12 cellular contexts compared by ENCODE assay signal in the genomic region with DNA sequence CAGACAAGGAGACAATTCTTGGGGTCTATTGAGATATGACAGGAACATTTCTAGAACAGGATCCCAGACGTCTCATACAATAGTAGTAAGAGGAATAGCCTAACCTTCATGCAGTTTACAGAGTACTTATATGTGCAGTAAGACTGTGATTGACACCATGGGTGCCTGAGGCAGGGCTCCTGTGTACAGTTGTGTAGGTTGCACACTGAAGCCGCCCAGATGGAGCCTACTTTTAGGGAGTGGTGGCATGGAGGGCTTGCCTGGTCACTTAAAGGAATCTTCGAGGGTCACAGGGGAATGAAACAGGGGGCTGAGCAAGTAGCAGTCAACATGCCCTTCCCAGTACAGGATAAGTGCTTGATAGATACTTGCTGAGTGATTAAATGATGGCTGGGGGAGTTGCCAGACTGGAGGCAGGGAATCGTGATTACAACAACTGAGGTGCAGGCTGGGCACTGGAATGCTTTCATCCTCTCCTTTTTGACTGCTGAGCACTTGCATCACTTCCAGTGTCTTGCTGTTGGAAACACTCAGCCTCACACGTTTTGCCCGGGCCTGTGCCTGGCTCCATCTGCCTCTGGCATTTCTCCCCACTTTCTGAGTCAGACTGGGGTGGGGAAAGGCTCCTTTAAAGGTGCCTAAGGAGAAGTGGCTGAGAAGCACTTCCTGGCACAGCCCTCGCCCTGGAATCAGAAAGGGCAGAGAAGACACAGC.
A peak's percentile ranks its signal among the peaks of the same experiment; 100 is the strongest.
DNase-seq lines count a peak whose midpoint lies in the region; ATAC-seq, FAIRE-seq and TF ChIP-seq lines count a peak whose summit lies in the region.
"Had no signal": no experiment of that assay in that cellular context is flagged by ENCODE, and none has a peak within 500 bp of the region (broad histone marks: within the 10 kb centered on the region; RNA-seq: fewer than 3 reads in every experiment).

No MANE protein-coding gene starts in this region.

- H2AFZ ChIP-seq in keratinocyte (ENCODE audit: control insufficient read depth, low read length) = peak overlapping the region; percentile 60

- H3K27ac ChIP-seq in keratinocyte (ENCODE audit: control insufficient read depth, insufficient read depth, low read length) = peak overlapping the region; percentile 82
- H3K27ac ChIP-seq: ovary, Peyer's patch had no signal

- TF ChIP-seq POLR2A in GM12892 (IDR thresholded peaks at IDR 0.05; ENCODE audit: low read depth, low read length) = no peak

- H3K4me2 ChIP-seq in keratinocyte (ENCODE audit: control insufficient read depth, extremely low read depth, insufficient read depth, low read depth, low read length) = peak overlapping the region; percentile 65

- peaks cover 19% of the 10 kb centered on the region for H3K4me1 Mint-ChIP-seq in MCF 10A (ENCODE audit: insufficient read depth, unreplicated experiment)

- H3K9me3 Mint-ChIP-seq in MCF 10A (ENCODE audit: unreplicated experiment) = no peaks in the 10 kb centered on the region

- H3K36me3 ChIP-seq in keratinocyte (ENCODE audit: control insufficient read depth in 2 of 2, extremely low read depth in 1 of 2, insufficient read depth in 2 of 2, low read length in 2 of 2) = no peaks in the 10 kb centered on the region
- H3K36me3 ChIP-seq: ovary, Peyer's patch had no signal

- DNase-seq in HT-29 (ENCODE audit: low spot score) (peak; percentile 43), MCF 10A (ENCODE audit: unreplicated experiment) (peak; percentile 98), keratinocyte (ENCODE audit: low read depth, low spot score) (peak; percentile 92), urothelium cell line (ENCODE audit: low spot score) (peak; percentile 79), SW 1271 (lab: John Stamatoyannopoulos, UW) (no peak), GM12892 (ENCODE audit: insufficient read length) (no peak)
- DNase-seq: activated CD8-positive, alpha-beta memory T cell treated with anti-CD3 and anti-CD28 coated beads, Interleukin-2, amount 50 U/mL, for 48 hours; glutamatergic neuron; Peyer's patch; stimulated activated naive CD4-positive, alpha-beta T cell had no signal

- peaks cover 19% of the 10 kb centered on the region for H3K4me1 ChIP-seq in keratinocyte (ENCODE audit: control insufficient read depth, extremely low read depth, insufficient read depth, low read length)
- H3K4me1 ChIP-seq: Peyer's patch had no signal

- H3K4me3 Mint-ChIP-seq in MCF 10A (ENCODE audit: unreplicated experiment) = no peak overlapping the region

- POLR2A ChIA-PET in MCF 10A (lab: Yijun Ruan, JAX) = interaction anchor here (0.6 to 1.1 kb wide), 9 partner anchors 35 to 301 kb away, joined by 3 to 5 read pairs (median 3); no protein-coding TSS in a partner anchor

- TF ChIP-seq CTCF in MCF 10A (IDR thresholded peaks at IDR 0.05; ENCODE audit: unreplicated experiment) (no peak), keratinocyte (optimal IDR thresholded peaks at IDR 0.05 in 1 of 3, IDR thresholded peaks at IDR 0.05 in 1 of 3, conservative IDR thresholded peaks at IDR 0.05 in 1 of 3; ENCODE audit: extremely low read depth in 1 of 3, insufficient read depth in 2 of 3, low read length in 3 of 3) (no peak)

- dilution Hi-C loops in keratinocyte (cut with MboI; ENCODE audit: extremely low pct_ligation_motif_present, low sequenced_read_pairs) = no loop called here

- CTCF ChIA-PET in MCF 10A (lab: Yijun Ruan, JAX) = interaction anchor here (0.6 to 1.0 kb wide), 2 partner anchors 37 to 53 kb away, joined by 3 to 4 read pairs; no protein-coding TSS in a partner anchor

- H3K36me3 Mint-ChIP-seq in MCF 10A (ENCODE audit: insufficient read depth, unreplicated experiment) = no peaks in the 10 kb centered on the region

- no peaks in the 10 kb centered on the region for H3K27me3 ChIP-seq in keratinocyte (ENCODE audit: control insufficient read depth, extremely low read depth, insufficient read depth, low read length)
- H3K27me3 ChIP-seq: ovary, Peyer's patch had no signal

- peak overlapping the region; percentile 11 for H3K9ac ChIP-seq in keratinocyte (ENCODE audit: control insufficient read depth, extremely low read depth, insufficient read depth, low read length)

- peak overlapping the region; percentile 86 for H3K27ac Mint-ChIP-seq in MCF 10A (ENCODE audit: low read depth, unreplicated experiment)

- no peaks in the 10 kb centered on the region for H3K27me3 Mint-ChIP-seq in MCF 10A (ENCODE audit: insufficient read depth, unreplicated experiment)

- H4K20me1 ChIP-seq in keratinocyte (ENCODE audit: control insufficient read depth, extremely low read depth, insufficient read depth, low read length) = no peaks in the 10 kb centered on the region

- no peaks in the 10 kb centered on the region for H3K9me1 ChIP-seq in keratinocyte (ENCODE audit: control insufficient read depth, extremely low read depth, insufficient read depth, low read length)

- no peak for ATAC-seq in HG02798 (IDR thresholded peaks at IDR 0.05; ENCODE audit: poor library complexity, unreplicated experiment)

- FAIRE-seq in keratinocyte (lab: Jason Lieb, UNC) (peak; percentile 97), urothelium cell line (lab: Jason Lieb, UNC) (peak; percentile 35), GM12892 (lab: Jason Lieb, UNC) (no peak)

- intact Hi-C loops in MCF 10A (cut with micrococcal nuclease) = loop anchor here (2.0 kb wide), 1 partner anchor 229 kb away; no protein-coding TSS in a partner anchor

- H3K9me3 ChIP-seq in keratinocyte (ENCODE audit: control insufficient read depth, low read depth, low read length) = no peaks in the 10 kb centered on the region
- H3K9me3 ChIP-seq: ovary, Peyer's patch had no signal

- BruUV-seq in MCF 10A (replicated peaks; lab: Mats Ljungman, UMichigan) = TSS peak; percentile 56

- H3K4me3 ChIP-seq in keratinocyte (ENCODE audit: control insufficient read depth in 2 of 3, extremely low read depth in 1 of 3, insufficient read depth in 2 of 3, low read depth in 1 of 3, low read length in 3 of 3) = no peak overlapping the region
- H3K4me3 ChIP-seq: ovary, Peyer's patch had no signal

- no peaks in the 10 kb centered on the region for H3K79me2 ChIP-seq in keratinocyte (ENCODE audit: control insufficient read depth, insufficient read depth, low read length)

Comparison
In these comparisons a context has a peak if more than half of its experiments do, and no peak if none do; other contexts are left out.
1. DNase-seq: peak in HT-29 (single experiment), MCF 10A (single experiment), keratinocyte (single experiment) and urothelium cell line (single experiment); none in SW 1271 (0 of 2) and GM12892 (single experiment).